Comparison of ENCODE assay signal across 12 cellular contexts in genomic region chr1:20320734-20321133, GRCh38. TPM values are rescaled to one million over a fixed set of nuclear protein-coding genes. Genes with fewer than 3 reads are reported as not detected.
"Had no signal": no experiment of that assay in that cellular context is flagged by ENCODE, and none has a peak within 500 bp of the region (broad histone marks: within the 10 kb centered on the region; RNA-seq: fewer than 3 reads in every experiment).

No MANE protein-coding gene starts in this region.

- DNase-seq: activated CD8-positive, alpha-beta memory T cell treated with anti-CD3 and anti-CD28 coated beads, Interleukin-2, amount 10 ng/mL, durations not matched to agents 7 days and 5 days; thyroid gland; uterus had no signal

- H3K4me1 ChIP-seq: uterus had no signal

- H3K9me3 Mint-ChIP-seq: mesothelial cell of epicardium had no signal

- H3K27ac ChIP-seq: thyroid gland, uterus had no signal

- H3K36me3 ChIP-seq: thyroid gland, uterus had no signal

- ATAC-seq: activated CD4-positive, CD25-positive, alpha-beta regulatory T cell treated with anti-CD3 and anti-CD28 coated beads, Interleukin-2, amount 50 U/mL, for 24 hours; activated CD8-positive, alpha-beta memory T cell treated with anti-CD3 and anti-CD28 coated beads, Interleukin-2, amount 10 ng/mL, durations not matched to agents 7 days and 5 days; esophagus mucosa; sciatic nerve had no signal

- H3K36me3 Mint-ChIP-seq: activated CD8-positive, alpha-beta memory T cell treated with anti-CD3 and anti-CD28 coated beads, Interleukin-2, amount 10 ng/mL, durations not matched to agents 7 days and 5 days; mesothelial cell of epicardium had no signal

- H3K27ac Mint-ChIP-seq: activated CD8-positive, alpha-beta memory T cell treated with anti-CD3 and anti-CD28 coated beads, Interleukin-2, amount 10 ng/mL, durations not matched to agents 7 days and 5 days; mesothelial cell of epicardium had no signal

- H3K4me3 Mint-ChIP-seq: activated CD8-positive, alpha-beta memory T cell treated with anti-CD3 and anti-CD28 coated beads, Interleukin-2, amount 10 ng/mL, durations not matched to agents 7 days and 5 days; mesothelial cell of epicardium had no signal

- H3K9me3 ChIP-seq: thyroid gland, uterus had no signal

- H3K4me3 ChIP-seq: lung, thyroid gland, uterus had no signal

RNA-seq across cellular contexts. Expression of gene VWA5B1, which starts 30.1 kb away (rescaled TPM):
- total RNA-seq: activated CD8-positive, alpha-beta memory T cell treated with anti-CD3 and anti-CD28 coated beads, Interleukin-2, amount 10 ng/mL, durations not matched to agents 7 days and 5 days; cardiac septum; esophagus mucosa; omental fat pad; pulmonary artery endothelial cell; sciatic nerve; T-helper 2 cell treated with Interferon-gamma antibody and Interleukin-4, amounts not matched to agents 100 ng/mL and 5 ng/mL, for 36 hours had no signal
